ENCODE assay signal across 1 cellular context in the genomic region with DNA sequence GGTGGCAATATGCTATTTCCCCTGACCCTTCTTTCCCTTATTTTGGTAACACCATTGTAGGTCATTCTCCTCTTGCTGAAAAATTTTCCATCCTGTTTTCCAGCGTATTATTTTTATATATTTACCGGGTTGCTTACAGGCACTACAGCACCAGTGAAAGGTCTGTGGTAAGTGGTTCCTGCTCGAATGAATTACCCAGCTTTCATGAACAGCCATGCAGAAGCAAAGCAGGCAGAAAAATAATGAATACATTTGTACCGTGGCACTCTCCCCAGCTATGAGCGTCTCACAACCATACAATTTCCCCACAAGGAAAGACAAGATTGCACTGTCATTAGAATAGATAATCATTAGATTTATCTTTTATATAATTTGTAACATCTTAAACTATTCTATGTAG.
TF ChIP-seq lines count a peak whose summit lies in the region.

No MANE protein-coding gene starts in this region.

TF ChIP-seq in SK-N-SH treated with all-trans-retinoic acid at 6 μM for 48 hours, 23 proteins besides CTCF, POLR2A, EP300 and RAD21 (continued from another document):
- TF ChIP-seq ZNF8 (CRISPR knock-in tag; IDR thresholded peaks at IDR 0.05) = no peak
